ENCODE assay signal across 18 cellular contexts in genomic region chrX:71563921-71564320, GRCh38. TPM values are rescaled to one million over a fixed set of nuclear protein-coding genes. Genes with fewer than 3 reads are reported as not detected.
DNase-seq lines count a peak whose midpoint lies in the region; ATAC-seq, FAIRE-seq and TF ChIP-seq lines count a peak whose summit lies in the region.
"Had no signal": no experiment of that assay in that cellular context is flagged by ENCODE, and none has a peak within 500 bp of the region (broad histone marks: within the 10 kb centered on the region; RNA-seq: fewer than 3 reads in every experiment).

No MANE protein-coding gene starts in this region.

- CTCF ChIA-PET in GM12878 (lab: Yijun Ruan, JAX) = interaction anchor here (0.6 to 4.3 kb wide), 6 partner anchors 10 to 87 kb away, joined by 3 to 25 read pairs (median 3); partner anchors contain the start of gene OGT

- no peak overlapping the region for H2AFZ ChIP-seq in Loucy (ENCODE audit: low read length)
- H2AFZ ChIP-seq in GM12878 (ENCODE audit: control insufficient read depth, low read depth, low read length) = no peak overlapping the region
- H2AFZ ChIP-seq: PC-9 had no signal

- no TSS peak for BruUV-seq in GM12878 (replicated peaks; lab: Mats Ljungman, UMichigan)

- FAIRE-seq in GM12878 (lab: Jason Lieb, UNC) (no peak), pancreas (lab: Jason Lieb, UNC) (peak; percentile 59), HTR-8/SVneo (lab: Jason Lieb, UNC) (no peak)
- FAIRE-seq: A549 had no signal

- ATAC-seq in GM12878 (peak; percentile 62), pancreas (no peak)
- ATAC-seq: A549 had no signal

- TF ChIP-seq EP300 in GM12878 (IDR thresholded peaks at IDR 0.05; ENCODE audit: borderline replicate concordance in 1 of 2, control insufficient read depth in 1 of 2, low read depth in 2 of 2, low read length in 2 of 2) = no peak

- WGBS in GM12878 (ENCODE audit: insufficient coverage, insufficient replicate concordance, low lambda C conversion rate, missing lambda C conversion rate) = 61% methylated on average over 1 of the region's 1 CpG
- 56 to 59% methylated on average over 1 of the region's 1 CpG for WGBS in pancreas, 2 donors

- 0 out of 2 replicates have a peak, but pooled peaks have one; percentile 14 for TF ChIP-seq RAD21 in GM12878 (IDR thresholded peaks at IDR 0.05; ENCODE audit: insufficient read depth, low read depth, low read length)

- in situ Hi-C loops in GM12878 (cut with MboI) = no loop called here

- no peaks in the 10 kb centered on the region for H3K9me3 Mint-ChIP-seq in activated naive CD8-positive, alpha-beta T cell (ENCODE audit: low read depth)
- no peaks in the 10 kb centered on the region for H3K9me3 Mint-ChIP-seq in activated naive CD8-positive, alpha-beta T cell treated with anti-CD3 and anti-CD28 coated beads for 36 hours

- peaks cover 9% of the 10 kb centered on the region for H3K36me3 Mint-ChIP-seq in activated naive CD8-positive, alpha-beta T cell
- peaks cover 39% of the 10 kb centered on the region for H3K36me3 Mint-ChIP-seq in activated naive CD8-positive, alpha-beta T cell treated with anti-CD3 and anti-CD28 coated beads for 36 hours

- H3K9ac ChIP-seq in Loucy (ENCODE audit: low read depth, low read length, poor library complexity, severe bottlenecking) (no peak overlapping the region), GM12878 (ENCODE audit: control insufficient read depth, insufficient read depth, low read length) (no peak overlapping the region)

- no peaks in the 10 kb centered on the region for H3K79me2 ChIP-seq in Loucy (ENCODE audit: insufficient read depth, low read length)
- H3K79me2 ChIP-seq in GM12878 (ENCODE audit: control insufficient read depth, insufficient read depth, low read length) = no peaks in the 10 kb centered on the region

- H3K9me2 ChIP-seq in Loucy (replicated peaks; ENCODE audit: low read depth, low read length) = no peaks in the 10 kb centered on the region

- H3K27me3 ChIP-seq in Loucy (ENCODE audit: insufficient read depth, low read length, poor library complexity, severe bottlenecking) = no peaks in the 10 kb centered on the region
- H3K27me3 ChIP-seq in GM12878 (replicated peaks in 1 of 2; ENCODE audit: control insufficient read depth in 2 of 2, insufficient read depth in 2 of 2, low read length in 1 of 2) = no peaks in the 10 kb centered on the region
- H3K27me3 ChIP-seq in pancreas = peaks cover 0 to 7% (median 0%) of the 10 kb centered on the region in 4 donors
- H3K27me3 ChIP-seq: MG63, SJCRH30 had no signal

- intact Hi-C loops in GM12878 (cut with micrococcal nuclease; ENCODE audit: unreplicated experiment) = no loop called here
- intact Hi-C loops in pancreas (cut with DNase I) = loop anchor here in 1 of 3 donors (10.0 kb wide), 1 partner anchor 159 kb away; no protein-coding TSS in a partner anchor

- no peaks in the 10 kb centered on the region for H3K9me3 ChIP-seq in Loucy (ENCODE audit: insufficient read depth, low read depth, low read length)
- no peaks in the 10 kb centered on the region for H3K9me3 ChIP-seq in GM12878 (replicated peaks; ENCODE audit: control insufficient read depth, insufficient read depth, low read length)
- H3K9me3 ChIP-seq in pancreas = no peaks in the 10 kb centered on the region
- H3K9me3 ChIP-seq: A549, MG63, SJCRH30 had no signal

- TF ChIP-seq CTCF in Loucy (conservative IDR thresholded peaks at IDR 0.05; ENCODE audit: low read length) (peak; percentile 38), GM12878 (IDR thresholded peaks at IDR 0.05 in 2 of 3, conservative IDR thresholded peaks at IDR 0.05 in 1 of 3; ENCODE audit: control insufficient read depth in 2 of 3, extremely low read depth in 1 of 3, insufficient read depth in 1 of 3, low read depth in 3 of 3, low read length in 3 of 3) (peak in 2 of 3 experiments; percentile 4 to 14; a peak in 3 of 6 replicates), pancreas (IDR thresholded peaks at IDR 0.05) (no peak)

- no peak overlapping the region for H3K4me3 Mint-ChIP-seq in activated naive CD8-positive, alpha-beta T cell
- H3K4me3 Mint-ChIP-seq in activated naive CD8-positive, alpha-beta T cell treated with anti-CD3 and anti-CD28 coated beads for 36 hours = no peak overlapping the region

- H3K4me1 ChIP-seq in Loucy (ENCODE audit: insufficient read depth, low read length, poor library complexity, severe bottlenecking) (no peaks in the 10 kb centered on the region), GM12878 (ENCODE audit: control insufficient read depth, insufficient read depth, low read length) (no peaks in the 10 kb centered on the region), pancreas (no peaks in the 10 kb centered on the region)
- H3K4me1 ChIP-seq: SJCRH30 had no signal

- H3K4me1 Mint-ChIP-seq in activated naive CD8-positive, alpha-beta T cell (ENCODE audit: low read depth) = peaks cover 23% of the 10 kb centered on the region
- H3K4me1 Mint-ChIP-seq in activated naive CD8-positive, alpha-beta T cell treated with anti-CD3 and anti-CD28 coated beads for 36 hours = peaks cover 7% of the 10 kb centered on the region

- H3K4me3 ChIP-seq in Loucy (ENCODE audit: low read length, poor library complexity, severe bottlenecking) (no peak overlapping the region), GM12878 (no peak overlapping the region), pancreas (no peak overlapping the region)
- H3K4me3 ChIP-seq: A549, MG63, PC-9, SJCRH30 had no signal

- H3K4me2 ChIP-seq in Loucy (ENCODE audit: low read depth, low read length, poor library complexity, severe bottlenecking) (no peak overlapping the region), GM12878 (ENCODE audit: control insufficient read depth, insufficient read depth) (no peak overlapping the region)
- H3K4me2 ChIP-seq: A549, PC-9 had no signal

- SMC1A ChIA-PET in GM12878 (lab: Charles Lee; ENCODE audit: uncharacterized antibody, unreplicated experiment) = interaction anchor here (0.7 to 2.4 kb wide), 5 partner anchors 9 to 87 kb away, joined by 3 to 14 read pairs (median 4); no protein-coding TSS in a partner anchor

- H3K27me3 Mint-ChIP-seq in activated naive CD8-positive, alpha-beta T cell = no peaks in the 10 kb centered on the region
- H3K27me3 Mint-ChIP-seq in activated naive CD8-positive, alpha-beta T cell treated with anti-CD3 and anti-CD28 coated beads for 36 hours = no peaks in the 10 kb centered on the region

- H3K27ac ChIP-seq in GM12878 (ENCODE audit: control insufficient read depth, insufficient read depth) (no peak overlapping the region), pancreas (no peak overlapping the region)
- H3K27ac ChIP-seq: A549, PC-9, SJCRH30 had no signal

- no peaks in the 10 kb centered on the region for H3F3A ChIP-seq in Loucy (ENCODE audit: low read depth)

- RAD21 ChIA-PET in GM12878 (lab: Charles Lee; ENCODE audit: unreplicated experiment) = interaction anchor here (1.7 kb wide), 1 partner anchor 87 kb away, joined by 4 read pairs; no protein-coding TSS in a partner anchor

- DNase-seq in activated naive CD8-positive, alpha-beta T cell treated with anti-CD3 and anti-CD28 coated beads for 36 hours = no peak
- DNase-seq in GM12878 (ENCODE audit: low read depth, low spot score) = no peak
- no peak for DNase-seq in pancreas
- DNase-seq in germinal center (ENCODE audit: low spot score) = no peak
- no peak for DNase-seq in HTR-8/SVneo (ENCODE audit: insufficient read length, low spot score)
- no peak for DNase-seq in 8988T
- DNase-seq: C1 segment of cervical spinal cord, COR-L47, GOT3, MG63, NCI-H1105 treated with DMSO at 0.1 percent for 48 hours, NCI-H187, NCI-H526 treated with DMSO at 0.1 percent for 48 hours, PC-9, SJCRH30 had no signal

- H4K20me1 ChIP-seq in Loucy (ENCODE audit: insufficient read depth, low read length, poor library complexity, severe bottlenecking) = no peaks in the 10 kb centered on the region
- no peaks in the 10 kb centered on the region for H4K20me1 ChIP-seq in GM12878 (ENCODE audit: control insufficient read depth, insufficient read depth)

- peak overlapping the region; percentile 81 for H3K27ac Mint-ChIP-seq in activated naive CD8-positive, alpha-beta T cell
- no peak overlapping the region for H3K27ac Mint-ChIP-seq in activated naive CD8-positive, alpha-beta T cell treated with anti-CD3 and anti-CD28 coated beads for 36 hours

- POLR2A ChIA-PET in GM12878 (lab: Charles Lee) = no interaction called here

- peaks cover 90% of the 10 kb centered on the region for H3K36me3 ChIP-seq in Loucy (ENCODE audit: insufficient read depth, low read length)
- peaks cover 2 to 21% of the 10 kb centered on the region in 2 experiments for H3K36me3 ChIP-seq in GM12878 (ENCODE audit: control insufficient read depth in 2 of 2, insufficient read depth in 2 of 2, low read length in 1 of 2)
- H3K36me3 ChIP-seq in pancreas = peaks cover 0 to 55% (median 7%) of the 10 kb centered on the region in 3 donors

- no peak for TF ChIP-seq POLR2A in GM12878 (IDR thresholded peaks at IDR 0.05; ENCODE audit: low read depth, low read length)

RNA-seq across cellular contexts. Expression of gene GCNA, which starts 14.3 kb away (rescaled TPM):
- 1 to 10 TPM; 1.6 to 3.1 TPM for total RNA-seq in activated naive CD8-positive, alpha-beta T cell treated with anti-CD3 and anti-CD28 coated beads for 36 hours
- 5.3 and 7.3 TPM in 2 replicates for total RNA-seq in GM12878 (2013; cell fraction: nucleolus; rRNA removed)
- total RNA-seq in GM12878 (2014; rRNA removed) (0.62 and 1.8 TPM in 2 replicates), GM12878 (2014; rRNA removed; fragmentation: Illumina TruSeq; extraction: Trizol) (1.4 and 1.9 TPM in 2 replicates), GM12878 (2021) (1.0 and 1.3 TPM in 2 replicates), pancreas (1 to 10 TPM in 2 of 6 donors, under 1 TPM in 4; 0.63 to 2.0 (median 0.89) TPM)
- 0.51 TPM for polyA plus RNA-seq in GM12878 (2011; ENCODE audit: low read depth)
- polyA plus RNA-seq in GM12878 (2011; rRNA removed) (1.3 and 2.1 TPM in 2 replicates), GM12878 (2014; fragmentation: Illumina TruSeq; extraction: Trizol) (1.6 and 2.8 TPM in 2 replicates), GM12878 (2014; fragmentation: Nextera tagmentation; extraction: Ambion mirVana) (1 to 10 TPM in 1 of 2 experiments, under 1 TPM in 1; 0.69 to 1.1 TPM), GM12878 (2014; rRNA removed) (0.81 and 1.4 TPM in 2 replicates), GM12878 (2016; fragmentation: Nextera tagmentation; extraction: Ambion mirVana) (under 1 TPM; 0.37 to 0.72 TPM), pancreas (1 to 10 TPM; 1.5 to 3.1 TPM)
- 0.51 and 0.53 TPM in 2 replicates for polyA plus RNA-seq in GM12878 (2011; cell fraction: cytosol; rRNA removed)
- polyA plus RNA-seq in GM12878 (2011; cell fraction: nucleus; rRNA removed) = 4.2 and 6.0 TPM in 2 replicates
- 0.58 and 1.4 TPM in 2 replicates for polyA plus RNA-seq in GM12878 (2012)
- 1.3 and 1.8 TPM in 2 replicates for polyA minus RNA-seq in GM12878 (2011; rRNA and poly(A)+ RNA removed)
- not detected in 2 replicates for polyA minus RNA-seq in GM12878 (2011; cell fraction: cytosol; rRNA and poly(A)+ RNA removed)
- polyA minus RNA-seq in GM12878 (2011; cell fraction: nucleus; rRNA and poly(A)+ RNA removed) = 1.3 and 1.6 TPM in 2 replicates

RNA-seq across cellular contexts. Expression of gene OGT, which starts 31.0 kb away (rescaled TPM):
- 100 to 1,000 TPM; 233 to 244 TPM for total RNA-seq in activated naive CD8-positive, alpha-beta T cell treated with anti-CD3 and anti-CD28 coated beads for 36 hours
- 1,605 and 1,665 TPM in 2 replicates for total RNA-seq in GM12878 (2013; cell fraction: nucleolus; rRNA removed)
- total RNA-seq in GM12878 (2014; rRNA removed) = 111 and 121 TPM in 2 replicates
- total RNA-seq in GM12878 (2014; rRNA removed; fragmentation: Illumina TruSeq; extraction: Trizol) = 103 and 109 TPM in 2 replicates
- 150 and 163 TPM in 2 replicates for total RNA-seq in GM12878 (2021)
- 105 TPM for polyA plus RNA-seq in GM12878 (2011; ENCODE audit: low read depth)
- 638 and 671 TPM in 2 replicates for polyA plus RNA-seq in GM12878 (2011; rRNA removed)
- 393 and 417 TPM in 2 replicates for polyA plus RNA-seq in GM12878 (2011; cell fraction: cytosol; rRNA removed)
- polyA plus RNA-seq in GM12878 (2011; cell fraction: nucleus; rRNA removed) = 2,850 and 3,821 TPM in 2 replicates
- 117 and 123 TPM in 2 replicates for polyA plus RNA-seq in GM12878 (2012)
- 142 and 188 TPM in 2 replicates for polyA plus RNA-seq in GM12878 (2014; fragmentation: Illumina TruSeq; extraction: Trizol)
- 10 to 100 TPM; 38.2 to 43.8 TPM for polyA plus RNA-seq in GM12878 (2014; fragmentation: Nextera tagmentation; extraction: Ambion mirVana)
- polyA plus RNA-seq in GM12878 (2014; rRNA removed) = 176 and 192 TPM in 2 replicates
- polyA plus RNA-seq in GM12878 (2016; fragmentation: Nextera tagmentation; extraction: Ambion mirVana) = 10 to 100 TPM; 45.0 to 50.2 TPM
- 422 and 572 TPM in 2 replicates for polyA minus RNA-seq in GM12878 (2011; rRNA and poly(A)+ RNA removed)
- 94.5 and 106 TPM in 2 replicates for polyA minus RNA-seq in GM12878 (2011; cell fraction: cytosol; rRNA and poly(A)+ RNA removed)
- polyA minus RNA-seq in GM12878 (2011; cell fraction: nucleus; rRNA and poly(A)+ RNA removed) = 476 and 579 TPM in 2 replicates
- total RNA-seq in pancreas = 100 to 1,000 TPM in 1 of 6 donors, 10 to 100 TPM in 5; 47.8 to 118 (median 69.4) TPM
- 10 to 100 TPM; 84.2 to 87.9 TPM for polyA plus RNA-seq in pancreas

RNA-seq across cellular contexts. Expression of gene CXCR3, which starts 54.4 kb away (rescaled TPM):
- total RNA-seq in activated naive CD8-positive, alpha-beta T cell treated with anti-CD3 and anti-CD28 coated beads for 36 hours = 10 to 100 TPM; 58.5 to 58.6 TPM
- total RNA-seq in GM12878 (2013; cell fraction: nucleolus; rRNA removed) = 7.8 and 8.0 TPM in 2 replicates
- total RNA-seq in GM12878 (2014; rRNA removed) (18.0 and 24.9 TPM in 2 replicates), GM12878 (2014; rRNA removed; fragmentation: Illumina TruSeq; extraction: Trizol) (4.5 and 6.8 TPM in 2 replicates), GM12878 (2021) (45.4 and 48.2 TPM in 2 replicates), pancreas (under 1 TPM in 4 of 6 donors, not detected in 2; 0.23 to 0.52 (median 0.31) TPM)
- polyA plus RNA-seq in GM12878 (2011; ENCODE audit: low read depth) = 20.9 TPM
- polyA plus RNA-seq in GM12878 (2011; rRNA removed) (0.37 and 3.0 TPM in 2 replicates), GM12878 (2014; fragmentation: Illumina TruSeq; extraction: Trizol) (1.7 and 11.7 TPM in 2 replicates), GM12878 (2014; fragmentation: Nextera tagmentation; extraction: Ambion mirVana) (1 to 10 TPM; 1.4 to 6.7 TPM), GM12878 (2014; rRNA removed) (19.7 and 27.7 TPM in 2 replicates), GM12878 (2016; fragmentation: Nextera tagmentation; extraction: Ambion mirVana) (10 to 100 TPM; 47.6 to 48.0 TPM), pancreas (under 1 TPM in 1 of 2 donors, not detected in 1; 0.11 TPM)
- 5.1 and 8.0 TPM in 2 replicates for polyA plus RNA-seq in GM12878 (2011; cell fraction: cytosol; rRNA removed)
- polyA plus RNA-seq in GM12878 (2011; cell fraction: nucleus; rRNA removed) = 12.0 and 20.8 TPM in 2 replicates
- polyA plus RNA-seq in GM12878 (2012) = 24.8 and 41.5 TPM in 2 replicates
- 3.9 and 8.1 TPM in 2 replicates for polyA minus RNA-seq in GM12878 (2011; rRNA and poly(A)+ RNA removed)
- polyA minus RNA-seq in GM12878 (2011; cell fraction: cytosol; rRNA and poly(A)+ RNA removed) = 7.7 and 10.4 TPM in 2 replicates
- 12.7 and 27.5 TPM in 2 replicates for polyA minus RNA-seq in GM12878 (2011; cell fraction: nucleus; rRNA and poly(A)+ RNA removed)
- total RNA-seq: PC-9, SJCRH30 had no signal
- polyA plus RNA-seq: A549 had no signal

Comparison
In these comparisons a context has a peak if more than half of its experiments do, and no peak if none do; other contexts are left out.
1. CTCF ChIP-seq: peak in Loucy (single experiment) and GM12878 (2 of 3); none in pancreas (0 of 4).